In genomic region chr15:41561777-41562145, GRCh38 we compare ENCODE assay signal across 11 cellular contexts. TPM values are rescaled to one million over a fixed set of nuclear protein-coding genes. Genes with fewer than 3 reads are reported as not detected.
DNase-seq lines count a peak whose midpoint lies in the region; ATAC-seq and TF ChIP-seq lines count a peak whose summit lies in the region.
"Had no signal": no experiment of that assay in that cellular context is flagged by ENCODE, and none has a peak within 500 bp of the region (broad histone marks: within the 10 kb centered on the region; RNA-seq: fewer than 3 reads in every experiment).

No MANE protein-coding gene starts in this region.

- no peak for ATAC-seq in HG03460 (IDR thresholded peaks at IDR 0.05; ENCODE audit: unreplicated experiment)
- ATAC-seq: Panc1 had no signal

- H3K9me3 ChIP-seq in HUES6 (ENCODE audit: control insufficient read depth, insufficient read depth, low read depth, low read length) (no peaks in the 10 kb centered on the region), ectodermal cell (ENCODE audit: control insufficient read depth, low read length) (no peaks in the 10 kb centered on the region), Peyer's patch (no peaks in the 10 kb centered on the region)

- H3K27ac ChIP-seq in HUES6 (ENCODE audit: low read depth, low read length), result no peak overlapping the region
- H3K27ac ChIP-seq in ectodermal cell (ENCODE audit: insufficient read depth, low read depth, low read length, poor library complexity, severe bottlenecking), result peak overlapping the region; percentile 86
- peak overlapping the region; percentile 97 for H3K27ac ChIP-seq in substantia nigra (ENCODE audit: low read depth, low read length, poor library complexity, severe bottlenecking)
- no peak overlapping the region for H3K27ac ChIP-seq in Peyer's patch

- WGBS in ectodermal cell, 2 experiments, result 31 to 33% methylated on average over 3 of the region's 3 CpGs

- TF ChIP-seq CTCF in Peyer's patch (IDR thresholded peaks at IDR 0.05), result no peak

- H3K36me3 ChIP-seq in HUES6 (ENCODE audit: control insufficient read depth, insufficient read depth, low read length), result peaks cover 19% of the 10 kb centered on the region
- H3K36me3 ChIP-seq in ectodermal cell (ENCODE audit: control insufficient read depth, insufficient read depth, low read length), result peaks cover 5% of the 10 kb centered on the region
- H3K36me3 ChIP-seq in Peyer's patch, result no peaks in the 10 kb centered on the region

- H3K27me3 ChIP-seq in HUES6 (ENCODE audit: control insufficient read depth, insufficient read depth, low read length), result no peaks in the 10 kb centered on the region; the same call in 1 of the 2 replicates
- no peaks in the 10 kb centered on the region for H3K27me3 ChIP-seq in ectodermal cell (ENCODE audit: control insufficient read depth, insufficient read depth, low read length, poor library complexity, severe bottlenecking)
- no peaks in the 10 kb centered on the region for H3K27me3 ChIP-seq in Peyer's patch

- TF ChIP-seq POLR2A in Peyer's patch (IDR thresholded peaks at IDR 0.05), result no peak

- 0 out of 2 replicates have a peak overlapping the region, but pooled peaks have one; percentile 8 for H3K4me3 ChIP-seq in HUES6 (ENCODE audit: low read depth, low read length)
- H3K4me3 ChIP-seq in ectodermal cell (ENCODE audit: insufficient read depth, low read depth, low read length), result no peak overlapping the region
- H3K4me3 ChIP-seq in Peyer's patch, result no peak overlapping the region

- H3K4me1 ChIP-seq in HUES6 (ENCODE audit: control insufficient read depth, insufficient read depth, low read length), result peaks cover 78% of the 10 kb centered on the region
- H3K4me1 ChIP-seq in ectodermal cell (ENCODE audit: control insufficient read depth, insufficient read depth, low read length), result peaks cover 65% of the 10 kb centered on the region
- H3K4me1 ChIP-seq in Peyer's patch, result peaks cover 0 to 19% (median 13%) of the 10 kb centered on the region in 4 donors

- DNase-seq in islet precursor cell (peak; percentile 86), substantia nigra (lab: John Stamatoyannopoulos, UW) (peak in 47 of 49 donors; percentile 45 to 92 (median 82)), Peyer's patch (no peak), cortex of kidney (lab: John Stamatoyannopoulos, UW) (no peak)
- no peak for DNase-seq in effector CD8-positive, alpha-beta T cell (lab: John Stamatoyannopoulos, UW)
- DNase-seq: mammary epithelial cell, NCI-H1105 treated with DMSO at 0.1 percent for 48 hours had no signal

- peak overlapping the region; percentile 23 for H3K9ac ChIP-seq in HUES6 (ENCODE audit: low read length)

RNA-seq across cellular contexts. Expression of gene TYRO3, which starts 2.7 kb away (rescaled TPM):
- 111 TPM for polyA plus RNA-seq in ectodermal cell (2013, experiment 1 of 4)
- 131 TPM for polyA plus RNA-seq in ectodermal cell (2013, experiment 2 of 4)
- polyA plus RNA-seq in ectodermal cell (2013, experiment 3 of 4), result 99.3 TPM
- polyA plus RNA-seq in ectodermal cell (2013, experiment 4 of 4), result 103 TPM
- total RNA-seq in Peyer's patch, result 10 to 100 TPM in 1 of 4 donors, 1 to 10 TPM in 3; 2.8 to 16.2 (median 6.8) TPM

RNA-seq across cellular contexts. Expression of gene RPAP1, which starts 17.7 kb away (rescaled TPM):
- 37.6 TPM for polyA plus RNA-seq in ectodermal cell (2013, experiment 1 of 4)
- polyA plus RNA-seq in ectodermal cell (2013, experiment 2 of 4), result 33.7 TPM
- polyA plus RNA-seq in ectodermal cell (2013, experiment 3 of 4), result 27.7 TPM
- polyA plus RNA-seq in ectodermal cell (2013, experiment 4 of 4), result 28.1 TPM
- total RNA-seq in Peyer's patch, result 10 to 100 TPM; 29.4 to 82.5 (median 48.4) TPM

RNA-seq across cellular contexts. Expression of gene LTK, which starts 48.1 kb away (rescaled TPM):
- polyA plus RNA-seq in ectodermal cell (2013, experiment 1 of 4), result not detected
- not detected for polyA plus RNA-seq in ectodermal cell (2013, experiment 2 of 4)
- not detected for polyA plus RNA-seq in ectodermal cell (2013, experiment 3 of 4)
- 0.08 TPM for polyA plus RNA-seq in ectodermal cell (2013, experiment 4 of 4)
- total RNA-seq in Peyer's patch, result 10 to 100 TPM in 3 of 4 donors, not detected in 1; 13.8 to 39.0 (median 26.3) TPM
- total RNA-seq: mammary epithelial cell had no signal
- polyA plus RNA-seq: mammary epithelial cell had no signal

Comparison
In these comparisons a context has a peak if more than half of its experiments do, and no peak if none do; other contexts are left out.
1. H3K27ac ChIP-seq: peak in ectodermal cell (single experiment) and substantia nigra (single experiment); none in HUES6 (single experiment) and Peyer's patch (0 of 4).
2. DNase-seq: peak in islet precursor cell (single experiment) and substantia nigra (47 of 49); none in Peyer's patch (0 of 3), cortex of kidney (single experiment) and effector CD8-positive, alpha-beta T cell (single experiment).